1 cellular context compared by ENCODE assay signal in the genomic region with DNA sequence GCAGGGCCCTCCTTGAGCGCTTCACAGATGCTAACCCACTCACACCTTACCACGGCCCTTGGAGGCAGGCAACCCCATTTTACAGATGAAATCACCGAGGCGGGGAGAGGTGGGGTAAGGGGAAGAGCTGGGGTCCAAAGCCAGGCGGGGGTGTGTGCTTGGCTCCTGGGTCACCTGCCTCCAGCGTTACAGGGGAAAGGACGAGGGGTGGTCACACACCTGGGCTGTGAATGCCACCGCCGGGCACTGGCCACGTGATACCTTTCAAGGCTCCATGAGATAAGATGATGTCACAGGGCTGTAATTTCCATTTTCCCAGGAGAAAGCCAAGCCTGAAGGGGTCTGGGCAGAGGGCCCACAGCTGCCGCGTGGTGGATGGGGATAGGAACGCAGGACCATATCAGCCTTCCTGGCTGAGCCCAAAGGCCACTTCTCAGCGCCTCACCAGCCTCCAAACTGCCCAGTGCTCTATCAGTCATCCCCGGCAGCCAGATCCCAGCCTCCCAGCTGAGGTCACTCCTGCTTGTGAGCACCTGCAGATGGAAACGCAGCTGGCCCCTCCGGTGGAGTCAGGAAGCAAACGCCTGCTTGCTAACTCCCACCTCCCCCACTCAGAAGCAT.
TF ChIP-seq lines count a peak whose summit lies in the region.

No MANE protein-coding gene starts in this region.

TF ChIP-seq in GM23338, 12 proteins besides CTCF, POLR2A, EP300 and RAD21 (continued from another document):
- no peak for TF ChIP-seq ZNF462 (CRISPR knock-in tag; IDR thresholded peaks at IDR 0.05)
- TF ChIP-seq ETS1 (IDR thresholded peaks at IDR 0.05), result no peak
- TF ChIP-seq EZH2 (IDR thresholded peaks at IDR 0.05; ENCODE audit: low read depth, unreplicated experiment), result no peak
- TF ChIP-seq EZH2phosphoT487 (IDR thresholded peaks at IDR 0.05; ENCODE audit: unreplicated experiment), result no peak
- no peak for TF ChIP-seq ZNF331 (CRISPR knock-in tag; IDR thresholded peaks at IDR 0.05; ENCODE audit: low read depth)
- TF ChIP-seq, protein P1, sequence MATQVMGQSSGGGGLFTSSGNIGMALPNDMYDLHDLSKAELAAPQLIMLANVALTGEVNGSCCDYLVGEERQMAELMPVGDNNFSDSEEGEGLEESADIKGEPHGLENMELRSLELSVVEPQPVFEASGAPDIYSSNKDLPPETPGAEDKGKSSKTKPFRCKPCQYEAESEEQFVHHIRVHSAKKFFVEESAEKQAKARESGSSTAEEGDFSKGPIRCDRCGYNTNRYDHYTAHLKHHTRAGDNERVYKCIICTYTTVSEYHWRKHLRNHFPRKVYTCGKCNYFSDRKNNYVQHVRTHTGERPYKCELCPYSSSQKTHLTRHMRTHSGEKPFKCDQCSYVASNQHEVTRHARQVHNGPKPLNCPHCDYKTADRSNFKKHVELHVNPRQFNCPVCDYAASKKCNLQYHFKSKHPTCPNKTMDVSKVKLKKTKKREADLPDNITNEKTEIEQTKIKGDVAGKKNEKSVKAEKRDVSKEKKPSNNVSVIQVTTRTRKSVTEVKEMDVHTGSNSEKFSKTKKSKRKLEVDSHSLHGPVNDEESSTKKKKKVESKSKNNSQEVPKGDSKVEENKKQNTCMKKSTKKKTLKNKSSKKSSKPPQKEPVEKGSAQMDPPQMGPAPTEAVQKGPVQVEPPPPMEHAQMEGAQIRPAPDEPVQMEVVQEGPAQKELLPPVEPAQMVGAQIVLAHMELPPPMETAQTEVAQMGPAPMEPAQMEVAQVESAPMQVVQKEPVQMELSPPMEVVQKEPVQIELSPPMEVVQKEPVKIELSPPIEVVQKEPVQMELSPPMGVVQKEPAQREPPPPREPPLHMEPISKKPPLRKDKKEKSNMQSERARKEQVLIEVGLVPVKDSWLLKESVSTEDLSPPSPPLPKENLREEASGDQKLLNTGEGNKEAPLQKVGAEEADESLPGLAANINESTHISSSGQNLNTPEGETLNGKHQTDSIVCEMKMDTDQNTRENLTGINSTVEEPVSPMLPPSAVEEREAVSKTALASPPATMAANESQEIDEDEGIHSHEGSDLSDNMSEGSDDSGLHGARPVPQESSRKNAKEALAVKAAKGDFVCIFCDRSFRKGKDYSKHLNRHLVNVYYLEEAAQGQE (IDR thresholded peaks at IDR 0.05; ENCODE audit: unreplicated experiment), result no peak
- no peak for TF ChIP-seq POLR2AphosphoS5 (IDR thresholded peaks at IDR 0.05; ENCODE audit: low read depth)
- no peak for TF ChIP-seq ZNF114 (CRISPR knock-in tag; IDR thresholded peaks at IDR 0.05)
